29 cellular contexts compared by ENCODE assay signal in genomic region chr17:80242505-80242904, GRCh38.
"Had no signal": no experiment of that assay in that cellular context is flagged by ENCODE, and none has a peak within 500 bp of the region (broad histone marks: within the 10 kb centered on the region; RNA-seq: fewer than 3 reads in every experiment).

No MANE protein-coding gene starts in this region.

- DNase-seq: activated CD4-positive, alpha-beta memory T cell treated with anti-CD3 and anti-CD28 coated beads, Interleukin-2, amount 10 ng/mL, durations not matched to agents 7 days and 5 days; activated CD4-positive, alpha-beta T cell treated with anti-CD3 and anti-CD28 coated beads for 1 hour; activated CD4-positive, alpha-beta T cell treated with anti-CD3 and anti-CD28 coated beads for 4 hours; activated CD4-positive, alpha-beta T cell treated with anti-CD3 and anti-CD28 coated beads, Interleukin-2, amount 10 ng/mL, durations not matched to agents 7 days and 5 days; activated CD4-positive, alpha-beta T cell treated with anti-CD3 and anti-CD28 coated beads, Interleukin-2, amount 50 U/mL, for 4 hours; activated CD8-positive, alpha-beta memory T cell treated with anti-CD3 and anti-CD28 coated beads, Interleukin-2, amount 50 U/mL, for 48 hours; activated gamma-delta T cell treated with Interleukin-2 at 50 U/mL for 16 hours; activated naive CD4-positive, alpha-beta T cell treated with anti-CD3 and anti-CD28 coated beads for 36 hours; activated naive CD8-positive, alpha-beta T cell treated with anti-CD3 and anti-CD28 coated beads for 36 hours; activated naive CD8-positive, alpha-beta T cell treated with anti-CD3 and anti-CD28 coated beads, Interleukin-2, amount 50 U/mL, for 24 hours; activated T-cell treated with anti-CD3 and anti-CD28 coated beads for 4 hours; activated T-cell treated with anti-CD3 and anti-CD28 coated beads, Interleukin-2, amount 50 U/mL, for 24 hours; activated T-cell treated with anti-CD3 and anti-CD28 coated beads, Interleukin-2, amount 50 U/mL, for 72 hours; adrenal gland; amygdala; aorta; body of pancreas; caudate nucleus; cerebellar nuclear complex; colonic mucosa; effector CD8-positive, alpha-beta T cell; esophagus squamous epithelium; foreskin melanocyte; T-helper 2 cell had no signal

- H3K27ac Mint-ChIP-seq: activated CD4-positive, alpha-beta memory T cell treated with anti-CD3 and anti-CD28 coated beads, Interleukin-2, amount 10 ng/mL, durations not matched to agents 7 days and 5 days; activated CD4-positive, alpha-beta T cell treated with anti-CD3 and anti-CD28 coated beads, Interleukin-2, amount 10 ng/mL, durations not matched to agents 7 days and 5 days; activated naive CD4-positive, alpha-beta T cell treated with anti-CD3 and anti-CD28 coated beads, Interleukin-2, amount 50 U/mL, for 24 hours; activated naive CD8-positive, alpha-beta T cell treated with anti-CD3 and anti-CD28 coated beads for 36 hours; activated naive CD8-positive, alpha-beta T cell treated with anti-CD3 and anti-CD28 coated beads, Interleukin-2, amount 50 U/mL, for 24 hours; activated T-cell treated with anti-CD3 and anti-CD28 coated beads, Interleukin-2, amount 50 U/mL, for 24 hours; activated T-cell treated with anti-CD3 and anti-CD28 coated beads, Interleukin-2, amount 50 U/mL, for 72 hours; WTC11 had no signal

- H3K27ac ChIP-seq: adrenal gland, body of pancreas, colonic mucosa, epithelial cell of prostate, esophagus squamous epithelium, gastroesophageal sphincter, VCaP had no signal

- H3K36me3 Mint-ChIP-seq: activated naive CD8-positive, alpha-beta T cell treated with anti-CD3 and anti-CD28 coated beads for 36 hours had no signal

- H3K36me3 ChIP-seq: colonic mucosa had no signal

- H3K27me3 ChIP-seq: adrenal gland, body of pancreas, colonic mucosa, esophagus squamous epithelium, gastroesophageal sphincter had no signal

- ATAC-seq: activated naive CD8-positive, alpha-beta T cell treated with anti-CD3 and anti-CD28 coated beads, Interleukin-2, amount 50 U/mL, for 24 hours; activated T-cell treated with anti-CD3 and anti-CD28 coated beads, Interleukin-2, amount 50 U/mL, for 72 hours; body of pancreas; gastroesophageal sphincter; WTC11 had no signal

- H3K4me1 ChIP-seq: body of pancreas, colonic mucosa, esophagus squamous epithelium, gastroesophageal sphincter had no signal

- H3K9me3 Mint-ChIP-seq: activated CD4-positive, alpha-beta memory T cell treated with anti-CD3 and anti-CD28 coated beads, Interleukin-2, amount 10 ng/mL, durations not matched to agents 7 days and 5 days; activated CD4-positive, alpha-beta T cell treated with anti-CD3 and anti-CD28 coated beads, Interleukin-2, amount 10 ng/mL, durations not matched to agents 7 days and 5 days; activated naive CD4-positive, alpha-beta T cell treated with anti-CD3 and anti-CD28 coated beads for 36 hours; activated naive CD4-positive, alpha-beta T cell treated with anti-CD3 and anti-CD28 coated beads, Interleukin-2, amount 50 U/mL, for 24 hours; activated naive CD8-positive, alpha-beta T cell treated with anti-CD3 and anti-CD28 coated beads for 36 hours; activated naive CD8-positive, alpha-beta T cell treated with anti-CD3 and anti-CD28 coated beads, Interleukin-2, amount 50 U/mL, for 24 hours; activated T-cell treated with anti-CD3 and anti-CD28 coated beads, Interleukin-2, amount 50 U/mL, for 24 hours; activated T-cell treated with anti-CD3 and anti-CD28 coated beads, Interleukin-2, amount 50 U/mL, for 72 hours; WTC11 had no signal

- H3K4me3 ChIP-seq: adrenal gland, body of pancreas, colonic mucosa, esophagus squamous epithelium, gastroesophageal sphincter had no signal

- H3K4me1 Mint-ChIP-seq: activated CD4-positive, alpha-beta memory T cell treated with anti-CD3 and anti-CD28 coated beads, Interleukin-2, amount 10 ng/mL, durations not matched to agents 7 days and 5 days; activated CD4-positive, alpha-beta T cell treated with anti-CD3 and anti-CD28 coated beads, Interleukin-2, amount 10 ng/mL, durations not matched to agents 7 days and 5 days; activated naive CD4-positive, alpha-beta T cell treated with anti-CD3 and anti-CD28 coated beads, Interleukin-2, amount 50 U/mL, for 24 hours; activated naive CD8-positive, alpha-beta T cell treated with anti-CD3 and anti-CD28 coated beads for 36 hours; activated naive CD8-positive, alpha-beta T cell treated with anti-CD3 and anti-CD28 coated beads, Interleukin-2, amount 50 U/mL, for 24 hours; WTC11 had no signal

- H3K9me3 ChIP-seq: adrenal gland, body of pancreas, colonic mucosa, esophagus squamous epithelium, gastroesophageal sphincter had no signal

- H3K4me3 Mint-ChIP-seq: activated CD4-positive, alpha-beta memory T cell treated with anti-CD3 and anti-CD28 coated beads, Interleukin-2, amount 10 ng/mL, durations not matched to agents 7 days and 5 days; activated CD4-positive, alpha-beta T cell treated with anti-CD3 and anti-CD28 coated beads, Interleukin-2, amount 10 ng/mL, durations not matched to agents 7 days and 5 days; activated naive CD4-positive, alpha-beta T cell treated with anti-CD3 and anti-CD28 coated beads for 36 hours; activated naive CD4-positive, alpha-beta T cell treated with anti-CD3 and anti-CD28 coated beads, Interleukin-2, amount 50 U/mL, for 24 hours; activated naive CD8-positive, alpha-beta T cell treated with anti-CD3 and anti-CD28 coated beads for 36 hours; activated naive CD8-positive, alpha-beta T cell treated with anti-CD3 and anti-CD28 coated beads, Interleukin-2, amount 50 U/mL, for 24 hours; activated T-cell treated with anti-CD3 and anti-CD28 coated beads, Interleukin-2, amount 50 U/mL, for 24 hours; activated T-cell treated with anti-CD3 and anti-CD28 coated beads, Interleukin-2, amount 50 U/mL, for 72 hours; WTC11 had no signal

- H3K27me3 Mint-ChIP-seq: activated CD4-positive, alpha-beta memory T cell treated with anti-CD3 and anti-CD28 coated beads, Interleukin-2, amount 10 ng/mL, durations not matched to agents 7 days and 5 days; activated CD4-positive, alpha-beta T cell treated with anti-CD3 and anti-CD28 coated beads, Interleukin-2, amount 10 ng/mL, durations not matched to agents 7 days and 5 days; activated naive CD4-positive, alpha-beta T cell treated with anti-CD3 and anti-CD28 coated beads, Interleukin-2, amount 50 U/mL, for 24 hours; activated naive CD8-positive, alpha-beta T cell treated with anti-CD3 and anti-CD28 coated beads for 36 hours; activated naive CD8-positive, alpha-beta T cell treated with anti-CD3 and anti-CD28 coated beads, Interleukin-2, amount 50 U/mL, for 24 hours; activated T-cell treated with anti-CD3 and anti-CD28 coated beads, Interleukin-2, amount 50 U/mL, for 24 hours had no signal
